3 cellular contexts compared by ENCODE assay signal in genomic region chr11:133300666-133301065, GRCh38.
"Had no signal": no experiment of that assay in that cellular context is flagged by ENCODE, and none has a peak within 500 bp of the region (broad histone marks: within the 10 kb centered on the region; RNA-seq: fewer than 3 reads in every experiment).

No MANE protein-coding gene starts in this region.

- DNase-seq: GDM1, GF-D8 had no signal

- H3K4me3 ChIP-seq: GM12878 had no signal
